ENCODE assay signal across 13 cellular contexts in genomic region chr9:136829981-136830885, GRCh38.
"Had no signal": no experiment of that assay in that cellular context is flagged by ENCODE, and none has a peak within 500 bp of the region (broad histone marks: within the 10 kb centered on the region; RNA-seq: fewer than 3 reads in every experiment).

No MANE protein-coding gene starts in this region.

- H3K27ac ChIP-seq: colonic mucosa, gastrocnemius medialis, SJSA1 had no signal

- H3K27me3 ChIP-seq: colonic mucosa, gastrocnemius medialis, SJSA1 had no signal

- H3K9me3 ChIP-seq: colonic mucosa, gastrocnemius medialis, SJSA1 had no signal

- ATAC-seq: gastrocnemius medialis; naive thymus-derived CD4-positive, alpha-beta T cell had no signal

- H3K4me1 ChIP-seq: colonic mucosa, SJSA1 had no signal

- H3K4me3 ChIP-seq: colonic mucosa, gastrocnemius medialis, SJSA1 had no signal

- DNase-seq: activated CD4-positive, alpha-beta memory T cell treated with anti-CD3 and anti-CD28 coated beads for 36 hours; activated gamma-delta T cell; activated T-cell treated with anti-CD3 and anti-CD28 coated beads, Interleukin-2, amount 50 U/mL, for 48 hours; amygdala; colonic mucosa; effector memory CD4-positive, alpha-beta T cell; gastrocnemius medialis; kidney glomerular epithelial cell; naive thymus-derived CD4-positive, alpha-beta T cell; T-helper 9 cell; trophoblast cell had no signal

- FAIRE-seq: bronchial epithelial cell had no signal
